8 cellular contexts compared by ENCODE assay signal in the genomic region with DNA sequence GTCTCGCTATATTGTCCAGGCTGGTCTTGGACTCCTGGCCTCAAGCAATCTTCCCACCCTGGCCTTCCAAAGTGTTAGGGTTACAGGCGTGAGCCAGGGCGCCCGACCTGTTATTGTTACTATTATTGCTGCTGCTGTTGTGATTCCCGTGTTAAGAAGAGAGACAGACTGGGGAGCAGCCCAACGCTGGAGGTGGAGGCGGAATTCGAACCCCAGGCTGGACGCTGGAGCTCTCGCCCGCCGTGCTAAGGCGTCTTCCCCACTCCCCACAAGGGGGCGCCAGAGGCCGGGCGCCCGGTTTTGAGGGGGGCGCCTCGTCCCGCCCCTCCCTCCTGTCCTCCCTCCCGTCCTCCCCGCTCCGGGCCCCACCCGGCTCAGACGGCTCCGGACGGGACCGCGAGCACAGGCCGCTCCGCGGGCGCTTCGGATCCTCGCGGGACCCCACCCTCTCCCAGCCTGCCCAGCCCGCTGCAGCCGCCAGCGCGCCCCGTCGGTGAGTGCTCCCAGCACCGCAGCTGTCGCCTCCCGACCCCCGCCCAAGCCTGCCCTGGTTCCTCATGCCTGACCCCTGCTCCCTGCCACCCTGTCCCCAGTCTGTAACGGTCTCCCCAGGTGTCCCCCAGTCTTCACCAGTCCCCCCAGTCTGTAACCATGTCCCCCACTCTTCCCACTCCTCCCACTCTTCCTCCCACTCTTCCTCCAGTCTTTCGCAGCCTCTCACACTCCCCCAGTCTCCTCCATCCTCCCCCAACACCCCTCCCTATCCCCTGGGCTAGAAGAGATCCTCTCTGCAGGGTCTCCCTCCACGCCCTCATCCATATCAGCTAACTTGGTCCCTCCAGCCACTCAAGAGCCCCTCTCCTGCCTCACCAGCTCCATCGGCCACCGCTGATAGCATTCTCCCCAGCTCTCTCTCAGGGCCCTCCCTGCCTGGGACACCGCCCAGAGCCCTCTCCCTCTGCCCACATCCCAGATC. TPM values are rescaled to one million over a fixed set of nuclear protein-coding genes. Genes with fewer than 3 reads are reported as not detected.
A peak's percentile ranks its signal among the peaks of the same experiment; 100 is the strongest.
DNase-seq lines count a peak whose midpoint lies in the region; ATAC-seq and TF ChIP-seq lines count a peak whose summit lies in the region.

A gene with protein sequence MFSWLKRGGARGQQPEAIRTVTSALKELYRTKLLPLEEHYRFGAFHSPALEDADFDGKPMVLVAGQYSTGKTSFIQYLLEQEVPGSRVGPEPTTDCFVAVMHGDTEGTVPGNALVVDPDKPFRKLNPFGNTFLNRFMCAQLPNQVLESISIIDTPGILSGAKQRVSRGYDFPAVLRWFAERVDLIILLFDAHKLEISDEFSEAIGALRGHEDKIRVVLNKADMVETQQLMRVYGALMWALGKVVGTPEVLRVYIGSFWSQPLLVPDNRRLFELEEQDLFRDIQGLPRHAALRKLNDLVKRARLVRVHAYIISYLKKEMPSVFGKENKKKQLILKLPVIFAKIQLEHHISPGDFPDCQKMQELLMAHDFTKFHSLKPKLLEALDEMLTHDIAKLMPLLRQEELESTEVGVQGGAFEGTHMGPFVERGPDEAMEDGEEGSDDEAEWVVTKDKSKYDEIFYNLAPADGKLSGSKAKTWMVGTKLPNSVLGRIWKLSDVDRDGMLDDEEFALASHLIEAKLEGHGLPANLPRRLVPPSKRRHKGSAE (plus strand): TSS at position 377 of the 976 bp plus-strand sequence. CDS start 3,191 bp downstream, outside the sequence.

- no peaks in the 10 kb centered on the region for H3K79me2 ChIP-seq in Loucy (ENCODE audit: insufficient read depth, low read length)

- CTCF ChIA-PET in Calu3 (lab: Charles Lee), result interaction anchor here (0.6 to 2.4 kb wide), 17 partner anchors 11 to 285 kb away, joined by 3 to 34 read pairs (median 4); partner anchors contain the start of gene NOP53
- CTCF ChIA-PET in activated CD8-positive, alpha-beta T cell treated with anti-CD3 and anti-CD28 coated beads, Interleukin-2, amount 10 ng/mL, durations not matched to agents 7 days and 5 days (lab: Charles Lee), result interaction anchor here (0.6 to 6.4 kb wide), 36 partner anchors 10 to 425 kb away, joined by 3 to 64 read pairs (median 4); partner anchors contain the start of genes DHX34 and NOP53

- peak; percentile 99 for TF ChIP-seq CTCF in Calu3 (IDR thresholded peaks at IDR 0.05; ENCODE audit: unreplicated experiment)
- peak; percentile 68 for TF ChIP-seq CTCF in Loucy (conservative IDR thresholded peaks at IDR 0.05; ENCODE audit: low read length)
- TF ChIP-seq CTCF in mesothelial cell of epicardium (IDR thresholded peaks at IDR 0.05; ENCODE audit: unreplicated experiment), result peak; percentile 97

- H3K9me3 Mint-ChIP-seq in Calu3 (ENCODE audit: low read depth, unreplicated experiment), result no peaks in the 10 kb centered on the region
- no peaks in the 10 kb centered on the region for H3K9me3 Mint-ChIP-seq in activated CD8-positive, alpha-beta T cell treated with anti-CD3 and anti-CD28 coated beads, Interleukin-2, amount 10 ng/mL, durations not matched to agents 7 days and 5 days (ENCODE audit: insufficient read depth)
- H3K9me3 Mint-ChIP-seq in mesothelial cell of epicardium, result peaks cover 8% of the 10 kb centered on the region

- no peaks in the 10 kb centered on the region for H3K27me3 ChIP-seq in Loucy (ENCODE audit: insufficient read depth, low read length, poor library complexity, severe bottlenecking)

- peak within 1 kb of the TSS; percentile 59 for H3K4me3 ChIP-seq in Loucy (ENCODE audit: low read length, poor library complexity, severe bottlenecking)

- peak within 1 kb of the TSS; percentile 25 for H3K4me2 ChIP-seq in Loucy (ENCODE audit: low read depth, low read length, poor library complexity, severe bottlenecking)

- peak within 1 kb of the TSS; percentile 22; the same call in 1 of the 2 replicates for H2AFZ ChIP-seq in Loucy (ENCODE audit: low read length)

- no peaks in the 10 kb centered on the region for H3F3A ChIP-seq in Loucy (ENCODE audit: low read depth)

- no peaks in the 10 kb centered on the region for H3K4me1 ChIP-seq in Loucy (ENCODE audit: insufficient read depth, low read length, poor library complexity, severe bottlenecking)

- intact Hi-C loops in Calu3 (cut with micrococcal nuclease; ENCODE audit: unreplicated experiment), result loop anchor here (2.0 kb wide), 2 partner anchors 31 to 149 kb away; partner anchors contain the start of gene NOP53

- H3K27ac ChIP-seq in epithelial cell of prostate, result peak within 1 kb of the TSS; percentile 72

- H3K36me3 ChIP-seq in Loucy (ENCODE audit: insufficient read depth, low read length), result no peaks in the 10 kb centered on the region

- H3K27ac Mint-ChIP-seq in Calu3 (ENCODE audit: unreplicated experiment), result peak within 1 kb of the TSS; percentile 82
- no peak within 1 kb of the TSS for H3K27ac Mint-ChIP-seq in activated CD8-positive, alpha-beta T cell treated with anti-CD3 and anti-CD28 coated beads, Interleukin-2, amount 10 ng/mL, durations not matched to agents 7 days and 5 days
- H3K27ac Mint-ChIP-seq in mesothelial cell of epicardium, result peak within 1 kb of the TSS; percentile 54

- peak; percentile 75 for ATAC-seq in activated CD8-positive, alpha-beta T cell treated with anti-CD3 and anti-CD28 coated beads, Interleukin-2, amount 10 ng/mL, durations not matched to agents 7 days and 5 days
- ATAC-seq in GM19467 (IDR thresholded peaks at IDR 0.05; ENCODE audit: unreplicated experiment) (no peak), HG03439 (IDR thresholded peaks at IDR 0.05; ENCODE audit: unreplicated experiment) (no peak)

- H3K9ac ChIP-seq in Loucy (ENCODE audit: low read depth, low read length, poor library complexity, severe bottlenecking), result peak within 1 kb of the TSS; percentile 44

- POLR2A ChIA-PET in activated CD8-positive, alpha-beta T cell treated with anti-CD3 and anti-CD28 coated beads, Interleukin-2, amount 10 ng/mL, durations not matched to agents 7 days and 5 days (lab: Charles Lee), result interaction anchor here (1.0 to 1.2 kb wide), 2 partner anchors 30 to 32 kb away, joined by 3 read pairs; partner anchors contain the start of gene NOP53

- no peaks in the 10 kb centered on the region for H3K9me3 ChIP-seq in Loucy (ENCODE audit: insufficient read depth, low read depth, low read length)

- H3K36me3 Mint-ChIP-seq in Calu3 (ENCODE audit: insufficient read depth, unreplicated experiment) (peaks cover 44% of the 10 kb centered on the region), mesothelial cell of epicardium (peaks cover 16% of the 10 kb centered on the region)
- no peaks in the 10 kb centered on the region for H3K36me3 Mint-ChIP-seq in activated CD8-positive, alpha-beta T cell treated with anti-CD3 and anti-CD28 coated beads, Interleukin-2, amount 10 ng/mL, durations not matched to agents 7 days and 5 days (ENCODE audit: low read depth)

- H4K20me1 ChIP-seq in Loucy (ENCODE audit: insufficient read depth, low read length, poor library complexity, severe bottlenecking), result no peaks in the 10 kb centered on the region

- H3K4me1 Mint-ChIP-seq in Calu3 (ENCODE audit: low read depth, unreplicated experiment) (peaks cover 23% of the 10 kb centered on the region), mesothelial cell of epicardium (peaks cover 8% of the 10 kb centered on the region)
- peaks cover 2% of the 10 kb centered on the region for H3K4me1 Mint-ChIP-seq in activated CD8-positive, alpha-beta T cell treated with anti-CD3 and anti-CD28 coated beads, Interleukin-2, amount 10 ng/mL, durations not matched to agents 7 days and 5 days (ENCODE audit: low read depth)

- H3K4me3 Mint-ChIP-seq in Calu3 (ENCODE audit: low read depth, unreplicated experiment) (peak within 1 kb of the TSS; percentile 80), mesothelial cell of epicardium (peak within 1 kb of the TSS; percentile 73)
- H3K4me3 Mint-ChIP-seq in activated CD8-positive, alpha-beta T cell treated with anti-CD3 and anti-CD28 coated beads, Interleukin-2, amount 10 ng/mL, durations not matched to agents 7 days and 5 days, result no peak within 1 kb of the TSS

- peak; percentile 86 for DNase-seq in Calu3
- DNase-seq in activated CD8-positive, alpha-beta T cell treated with anti-CD3 and anti-CD28 coated beads, Interleukin-2, amount 10 ng/mL, durations not matched to agents 7 days and 5 days, result peak; percentile 52
- no peak for DNase-seq in epithelial cell of prostate (ENCODE audit: low read depth, low spot score)
- peak; percentile 41 to 75 for DNase-seq in mesothelial cell of epicardium (ENCODE audit: low spot score in 2 of 2, unreplicated experiment in 2 of 2)
- peak in 5 of 6 experiments; percentile 8 to 28 (median 22) for DNase-seq in stimulated activated naive CD4-positive, alpha-beta T cell (lab: John Stamatoyannopoulos, UW)

- H3K27me3 Mint-ChIP-seq in Calu3 (ENCODE audit: unreplicated experiment), result no peaks in the 10 kb centered on the region
- H3K27me3 Mint-ChIP-seq in activated CD8-positive, alpha-beta T cell treated with anti-CD3 and anti-CD28 coated beads, Interleukin-2, amount 10 ng/mL, durations not matched to agents 7 days and 5 days (ENCODE audit: low read depth), result peaks cover 28% of the 10 kb centered on the region
- peaks cover 7% of the 10 kb centered on the region for H3K27me3 Mint-ChIP-seq in mesothelial cell of epicardium (ENCODE audit: low read depth)

- BruUV-seq in Calu3 (replicated peaks; lab: Mats Ljungman, UMichigan), result no TSS peak

- no peaks in the 10 kb centered on the region for H3K9me2 ChIP-seq in Loucy (replicated peaks; ENCODE audit: low read depth, low read length)

RNA-seq across cellular contexts. Expression of the gene that starts here (rescaled TPM):
- total RNA-seq in Calu3 (2022) (52.3 and 71.5 TPM in 2 replicates), mesothelial cell of epicardium (38.7 to 39.2 TPM (median 38.8 TPM) in 3 replicates)
- total RNA-seq in activated CD8-positive, alpha-beta T cell treated with anti-CD3 and anti-CD28 coated beads, Interleukin-2, amount 10 ng/mL, durations not matched to agents 7 days and 5 days, result under 1 TPM in 1 of 2 experiments, not detected in 1; 0.34 TPM

Comparison
In these comparisons a context has a peak if more than half of its experiments do, and no peak if none do; other contexts are left out.
1. RNA of the gene that starts here (total RNA-seq): 52.3 to 71.5 TPM in Calu3 and 38.7 to 39.2 TPM in mesothelial cell of epicardium; 0.34 TPM in activated CD8-positive, alpha-beta T cell treated with anti-CD3 and anti-CD28 coated beads, Interleukin-2, amount 10 ng/mL, durations not matched to agents 7 days and 5 days; every median in the first group is over 10 times any median in the second.
2. Peak in DNase-seq and ATAC-seq in activated CD8-positive, alpha-beta T cell treated with anti-CD3 and anti-CD28 coated beads, Interleukin-2, amount 10 ng/mL, durations not matched to agents 7 days and 5 days; RNA of the gene not detected or under 1 TPM.
3. Peak in every context shown above with its lines, with median percentiles within 50 percentile points of each other: CTCF ChIP-seq.